ENCODE assay signal across 1 cellular context in genomic region chr1:7657287-7658126, GRCh38.
TF ChIP-seq lines count a peak whose summit lies in the region.

No MANE protein-coding gene starts in this region.

TF ChIP-seq in K562, 482 proteins besides CTCF, POLR2A, EP300 and RAD21 (continued from another document):
- TF ChIP-seq ZNF668 (CRISPR knock-in tag; IDR thresholded peaks at IDR 0.05) (no peak), ZNF589 (CRISPR knock-in tag; IDR thresholded peaks at IDR 0.05; ENCODE audit: low read depth) (no peak), OTX1 (CRISPR knock-in tag; IDR thresholded peaks at IDR 0.05) (no peak), TOE1 (IDR thresholded peaks at IDR 0.05; ENCODE audit: borderline replicate concordance) (peak; percentile 91), TOE1 (CRISPR knock-in tag; IDR thresholded peaks at IDR 0.05; ENCODE audit: borderline replicate concordance, low read depth) (no peak), CBFA2T2 (conservative IDR thresholded peaks at IDR 0.05) (peak; percentile 62), LARP7 (IDR thresholded peaks at IDR 0.05) (no peak), USF1 (CRISPR knock-in tag; IDR thresholded peaks at IDR 0.05) (peak; percentile 27; the same call in 1 of the 2 replicates)
